ENCODE assay signal across 33 cellular contexts in genomic region chr3:128215290-128215689, GRCh38.
"Had no signal": no experiment of that assay in that cellular context is flagged by ENCODE, and none has a peak within 500 bp of the region (broad histone marks: within the 10 kb centered on the region; RNA-seq: fewer than 3 reads in every experiment).

No MANE protein-coding gene starts in this region.

- H3K4me3 Mint-ChIP-seq: activated B cell treated with CpG ODN at 0.5 μM for 24 hours; activated CD8-positive, alpha-beta T cell treated with anti-CD3 and anti-CD28 coated beads for 36 hours; activated naive CD4-positive, alpha-beta T cell treated with anti-CD3 and anti-CD28 coated beads for 36 hours; activated naive CD4-positive, alpha-beta T cell treated with anti-CD3 and anti-CD28 coated beads, Interleukin-2, amount 50 U/mL, for 24 hours; activated naive CD8-positive, alpha-beta T cell treated with anti-CD3 and anti-CD28 coated beads for 36 hours; activated naive CD8-positive, alpha-beta T cell treated with anti-CD3 and anti-CD28 coated beads, Interleukin-2, amount 50 U/mL, for 24 hours; activated T-helper 1 cell treated with anti-CD3 and anti-CD28 coated beads, Interleukin-12 subunit alpha, Interleukin-12 subunit beta, Interleukin-2, Interleukin-4 antibody, amounts not matched to agents 30 ng/mL and 10 ng/mL and 1 ng/mL, durations not matched to agents 14 hours and 24 hours and 36 hours; effector memory CD8-positive, alpha-beta T cell; T-helper 17 cell; T-helper 2 cell treated with Interferon-gamma antibody and Interleukin-4, amounts not matched to agents 5 μg/mL and 100 μg/mL, for 36 hours had no signal

- H3K9me3 ChIP-seq: adrenal gland, body of pancreas, esophagus muscularis mucosa, gastrocnemius medialis, heart right ventricle had no signal

- H3K27ac ChIP-seq: adrenal gland, body of pancreas, esophagus muscularis mucosa, foreskin keratinocyte, gastrocnemius medialis, heart right ventricle, WERI-Rb-1 had no signal

- H3K27me3 ChIP-seq: adrenal gland, body of pancreas, esophagus muscularis mucosa, foreskin keratinocyte, gastrocnemius medialis, heart right ventricle had no signal

- H3K9me3 Mint-ChIP-seq: activated B cell treated with CpG ODN at 0.5 μM for 24 hours; activated naive CD4-positive, alpha-beta T cell treated with anti-CD3 and anti-CD28 coated beads for 36 hours; activated naive CD4-positive, alpha-beta T cell treated with anti-CD3 and anti-CD28 coated beads, Interleukin-2, amount 50 U/mL, for 24 hours; activated naive CD8-positive, alpha-beta T cell treated with anti-CD3 and anti-CD28 coated beads for 36 hours; activated naive CD8-positive, alpha-beta T cell treated with anti-CD3 and anti-CD28 coated beads, Interleukin-2, amount 50 U/mL, for 24 hours; activated T-helper 1 cell treated with anti-CD3 and anti-CD28 coated beads, Interleukin-12 subunit alpha, Interleukin-12 subunit beta, Interleukin-2, Interleukin-4 antibody, amounts not matched to agents 30 ng/mL and 10 ng/mL and 1 ng/mL, durations not matched to agents 14 hours and 24 hours and 36 hours; activated T-helper 2 cell treated with anti-CD3 and anti-CD28 coated beads, Interferon-gamma antibody, Interleukin-2, Interleukin-4, amounts not matched to agents 10 μg/mL and 5 μg/mL and 100 μg/mL, durations not matched to agents 14 hours and 24 hours and 36 hours; effector memory CD8-positive, alpha-beta T cell; T-helper 2 cell treated with Interferon-gamma antibody and Interleukin-4, amounts not matched to agents 5 μg/mL and 100 μg/mL, for 36 hours had no signal

- DNase-seq: activated B cell treated with CpG ODN at 0.5 μM for 24 hours; activated CD4-positive, alpha-beta T cell treated with anti-CD3 and anti-CD28 coated beads for 48 hours; activated CD4-positive, alpha-beta T cell treated with anti-CD3 and anti-CD28 coated beads, Interleukin-2, amount 50 U/mL, for 1 hour; activated CD4-positive, alpha-beta T cell treated with anti-CD3 and anti-CD28 coated beads, Interleukin-2, amount 50 U/mL, for 48 hours; activated CD8-positive, alpha-beta memory T cell treated with anti-CD3 and anti-CD28 coated beads for 24 hours; activated CD8-positive, alpha-beta T cell treated with anti-CD3 and anti-CD28 coated beads for 36 hours; activated effector memory CD4-positive, alpha-beta T cell treated with anti-CD3 and anti-CD28 coated beads, Interleukin-2, amount 50 U/mL, for 16 hours; activated naive CD4-positive, alpha-beta T cell treated with anti-CD3 and anti-CD28 coated beads for 36 hours; activated naive CD8-positive, alpha-beta T cell treated with anti-CD3 and anti-CD28 coated beads for 36 hours; activated naive CD8-positive, alpha-beta T cell treated with anti-CD3 and anti-CD28 coated beads, Interleukin-2, amount 50 U/mL, for 24 hours; activated T-cell treated with anti-CD3 and anti-CD28 coated beads, Interleukin-2, amount 50 U/mL, for 48 hours; adrenal gland; amygdala; aorta; body of pancreas; caudate nucleus; cortex of kidney; dermis blood vessel endothelial cell; effector CD4-positive, alpha-beta T cell; effector memory CD8-positive, alpha-beta T cell; erythroblast; foreskin keratinocyte; gastrocnemius medialis; heart right ventricle; T-helper 17 cell; T1000; WERI-Rb-1 had no signal

- H3K27me3 Mint-ChIP-seq: activated B cell treated with CpG ODN at 0.5 μM for 24 hours; activated CD8-positive, alpha-beta T cell treated with anti-CD3 and anti-CD28 coated beads for 36 hours; activated naive CD4-positive, alpha-beta T cell treated with anti-CD3 and anti-CD28 coated beads, Interleukin-2, amount 50 U/mL, for 24 hours; activated naive CD8-positive, alpha-beta T cell treated with anti-CD3 and anti-CD28 coated beads for 36 hours; activated naive CD8-positive, alpha-beta T cell treated with anti-CD3 and anti-CD28 coated beads, Interleukin-2, amount 50 U/mL, for 24 hours; effector memory CD8-positive, alpha-beta T cell; T-helper 17 cell had no signal

- ATAC-seq: activated CD4-positive, CD25-positive, alpha-beta regulatory T cell treated with anti-CD3 and anti-CD28 coated beads, Interleukin-2, amount 50 U/mL, for 24 hours; activated CD8-positive, alpha-beta T cell treated with anti-CD3 and anti-CD28 coated beads for 36 hours; activated naive CD8-positive, alpha-beta T cell treated with anti-CD3 and anti-CD28 coated beads, Interleukin-2, amount 50 U/mL, for 24 hours; body of pancreas; effector memory CD8-positive, alpha-beta T cell; foreskin keratinocyte; gastrocnemius medialis; T-helper 17 cell had no signal

- H3K36me3 ChIP-seq: adrenal gland, esophagus muscularis mucosa, gastrocnemius medialis, heart right ventricle, WERI-Rb-1 had no signal

- H3K4me1 ChIP-seq: body of pancreas, foreskin keratinocyte had no signal

- H3K4me3 ChIP-seq: adrenal gland, body of pancreas, esophagus muscularis mucosa, gastrocnemius medialis, heart right ventricle had no signal

- H3K27ac Mint-ChIP-seq: activated B cell treated with CpG ODN at 0.5 μM for 24 hours; activated CD8-positive, alpha-beta T cell treated with anti-CD3 and anti-CD28 coated beads for 36 hours; activated naive CD4-positive, alpha-beta T cell treated with anti-CD3 and anti-CD28 coated beads for 36 hours; activated naive CD4-positive, alpha-beta T cell treated with anti-CD3 and anti-CD28 coated beads, Interleukin-2, amount 50 U/mL, for 24 hours; activated naive CD8-positive, alpha-beta T cell treated with anti-CD3 and anti-CD28 coated beads for 36 hours; activated naive CD8-positive, alpha-beta T cell treated with anti-CD3 and anti-CD28 coated beads, Interleukin-2, amount 50 U/mL, for 24 hours; activated T-helper 1 cell treated with anti-CD3 and anti-CD28 coated beads, Interleukin-12 subunit alpha, Interleukin-12 subunit beta, Interleukin-2, Interleukin-4 antibody, amounts not matched to agents 30 ng/mL and 10 ng/mL and 1 ng/mL, durations not matched to agents 14 hours and 24 hours and 36 hours; activated T-helper 2 cell treated with anti-CD3 and anti-CD28 coated beads, Interferon-gamma antibody, Interleukin-2, Interleukin-4, amounts not matched to agents 10 μg/mL and 5 μg/mL and 100 μg/mL, durations not matched to agents 14 hours and 24 hours and 36 hours; T-helper 17 cell; T-helper 2 cell treated with Interferon-gamma antibody and Interleukin-4, amounts not matched to agents 5 μg/mL and 100 μg/mL, for 36 hours had no signal
